8 cellular contexts compared by ENCODE assay signal in the genomic region with DNA sequence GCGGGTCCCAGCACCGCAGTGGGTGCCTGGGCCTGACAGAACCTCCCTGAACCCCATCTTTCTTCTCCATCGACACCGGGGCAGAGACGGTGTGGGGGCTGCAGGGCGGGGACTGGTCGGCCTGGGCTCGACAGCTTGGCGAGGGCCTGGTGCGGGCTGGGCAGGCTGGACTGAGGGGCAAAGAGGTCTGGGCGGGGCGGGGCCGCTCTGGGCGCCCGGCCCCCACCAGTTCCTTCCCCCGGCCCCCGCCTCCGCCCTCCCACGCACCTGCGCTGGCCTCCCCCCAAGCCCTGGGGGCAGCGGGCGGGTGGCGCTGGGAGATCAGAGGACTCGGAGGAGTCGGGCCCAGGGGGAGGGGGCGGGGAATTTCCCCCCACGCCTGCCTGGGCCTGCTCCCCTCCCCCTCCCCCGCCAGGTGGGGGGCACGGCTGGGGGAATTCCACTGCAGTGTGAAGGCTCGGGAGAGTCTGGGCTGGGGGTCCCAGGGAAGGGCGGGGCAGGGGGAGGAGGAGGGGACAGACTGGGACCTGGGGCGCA. TPM values are rescaled to one million over a fixed set of nuclear protein-coding genes. Genes with fewer than 3 reads are reported as not detected.
A peak's percentile ranks its signal among the peaks of the same experiment; 100 is the strongest.
DNase-seq lines count a peak whose midpoint lies in the region; ATAC-seq and TF ChIP-seq lines count a peak whose summit lies in the region.

No MANE protein-coding gene starts in this region.

- H3K36me3 ChIP-seq in psoas muscle (ENCODE audit: insufficient read depth in 1 of 2, low read depth in 1 of 2): no peaks in the 10 kb centered on the region

- no peaks in the 10 kb centered on the region for H3K9me3 ChIP-seq in psoas muscle

- H3K27ac ChIP-seq in dorsolateral prefrontal cortex (no peak overlapping the region), psoas muscle (no peak overlapping the region)

- H3K4me1 ChIP-seq in psoas muscle: peaks cover 22% of the 10 kb centered on the region

- TF ChIP-seq EP300 in Ishikawa (IDR thresholded peaks at IDR 0.05; ENCODE audit: borderline replicate concordance): no peak

- ATAC-seq in psoas muscle: no peak
- no peak for ATAC-seq in GM18519 (IDR thresholded peaks at IDR 0.05; ENCODE audit: low FRiP score, unreplicated experiment)
- ATAC-seq in GM21529 (IDR thresholded peaks at IDR 0.05; ENCODE audit: unreplicated experiment): no peak
- no peak for ATAC-seq in GM21447 (IDR thresholded peaks at IDR 0.05; ENCODE audit: unreplicated experiment)

- DNase-seq in NCI-H146 (lab: John Stamatoyannopoulos, UW) (peak; percentile 69), NCI-H146 treated with DMSO at 0.1 percent for 48 hours (lab: John Stamatoyannopoulos, UW; ENCODE audit: unreplicated experiment) (no peak), dorsolateral prefrontal cortex (peak in 1 of 10 donors; percentile 42), psoas muscle (no peak)

- no peak for TF ChIP-seq RAD21 in Ishikawa (IDR thresholded peaks at IDR 0.05; ENCODE audit: low read depth)

- 2 to 4% (median 3%) methylated on average over 9 to 31 of the region's 32 CpGs for WGBS in psoas muscle, 3 donors

- intact Hi-C loops in dorsolateral prefrontal cortex (cut with DNase I): no loop called here
- intact Hi-C loops in psoas muscle (cut with DNase I): no loop called here

- H3K4me3 ChIP-seq in dorsolateral prefrontal cortex (peak overlapping the region in 34 of 59 donors; percentile 7 to 63 (median 36)), psoas muscle (peak overlapping the region; percentile 53)

- TF ChIP-seq CTCF in dorsolateral prefrontal cortex (IDR thresholded peaks at IDR 0.05 in 54 of 56, conservative IDR thresholded peaks at IDR 0.05 in 2 of 56; ENCODE audit: low read depth in 1 of 56, partially characterized antibody in 56 of 56) (no peak), psoas muscle (IDR thresholded peaks at IDR 0.05) (no peak)

- peaks cover 0 to 95% (median 70%) of the 10 kb centered on the region in 45 donors for H3K27me3 ChIP-seq in dorsolateral prefrontal cortex
- H3K27me3 ChIP-seq in psoas muscle (ENCODE audit: insufficient read depth in 3 of 3, low read length in 2 of 3): peaks cover 0 to 82% (median 37%) of the 10 kb centered on the region in 3 donors

TF ChIP-seq in Ishikawa, 13 proteins besides CTCF, POLR2A, EP300 and RAD21:
- TF ChIP-seq ZBTB7A (IDR thresholded peaks at IDR 0.05; ENCODE audit: low read depth): no peak
- TF ChIP-seq EGR1 (IDR thresholded peaks at IDR 0.05): 0 out of 2 replicates have a peak, but pooled peaks have one; percentile 48

RNA-seq across cellular contexts. Expression of a gene that starts 0.9 kb away (rescaled TPM):
- total RNA-seq in dorsolateral prefrontal cortex (under 1 TPM in 24 of 120 experiments, not detected in 96; 0.22 to 0.68 (median 0.41) TPM), psoas muscle (not detected)
- under 1 TPM in 2 of 3 donors, not detected in 1; 0.01 to 0.04 TPM for polyA plus RNA-seq in psoas muscle

RNA-seq across cellular contexts. Expression of a gene that starts 6.0 kb away (rescaled TPM):
- total RNA-seq in dorsolateral prefrontal cortex (100 to 1,000 TPM in 6 of 120 experiments, 10 to 100 TPM in 114; 31.9 to 177 (median 57.8) TPM), psoas muscle (10 to 100 TPM in 1 of 4 donors, 1 to 10 TPM in 3; 4.6 to 15.9 (median 8.1) TPM)
- 10 to 100 TPM; 12.3 to 26.1 (median 15.0) TPM for polyA plus RNA-seq in psoas muscle

RNA-seq across cellular contexts. Expression of a gene that starts 17.1 kb away (rescaled TPM):
- total RNA-seq in dorsolateral prefrontal cortex (10 to 100 TPM in 30 of 120 experiments, 1 to 10 TPM in 90; 2.7 to 18.6 (median 8.3) TPM), psoas muscle (1 to 10 TPM in 1 of 4 donors, under 1 TPM in 3; 0.27 to 1.2 (median 0.56) TPM)
- 1 to 10 TPM in 2 of 3 donors, under 1 TPM in 1; 0.84 to 3.7 (median 2.0) TPM for polyA plus RNA-seq in psoas muscle

RNA-seq across cellular contexts. Expression of a gene that starts 49.6 kb away (rescaled TPM):
- total RNA-seq in dorsolateral prefrontal cortex: 10 to 100 TPM in 1 of 120 experiments, 1 to 10 TPM in 118, under 1 TPM in 1; 0.98 to 11.7 (median 3.4) TPM
- 1 to 10 TPM in 1 of 4 donors, under 1 TPM in 3; 0.17 to 2.2 (median 0.86) TPM for total RNA-seq in psoas muscle
- 1 to 10 TPM in 1 of 3 donors, under 1 TPM in 2; 0.12 to 1.3 (median 0.18) TPM for polyA plus RNA-seq in psoas muscle

RNA-seq across cellular contexts. Expression of a gene that starts 51.4 kb away (rescaled TPM):
- 100 to 1,000 TPM in 24 of 120 experiments, 10 to 100 TPM in 96; 55.0 to 127 (median 86.7) TPM for total RNA-seq in dorsolateral prefrontal cortex
- 10 to 100 TPM; 33.0 to 55.5 (median 40.3) TPM for total RNA-seq in psoas muscle
- polyA plus RNA-seq in psoas muscle: 10 to 100 TPM; 21.2 to 65.2 (median 24.7) TPM
